ENCODE assay signal across 8 cellular contexts in genomic region chr6:151450928-151451327, GRCh38. TPM values are rescaled to one million over a fixed set of nuclear protein-coding genes. Genes with fewer than 3 reads are reported as not detected.
DNase-seq lines count a peak whose midpoint lies in the region; ATAC-seq, FAIRE-seq and TF ChIP-seq lines count a peak whose summit lies in the region.
"Not testable (repeated sequence)": the region's sequence is repeated elsewhere in the genome, so short reads cannot be mapped to it uniquely, and the experiment has no call there.

No MANE protein-coding gene starts in this region.

- TF ChIP-seq POLR2A in endothelial cell of umbilical vein (IDR thresholded peaks at IDR 0.05; ENCODE audit: low read depth, low read length): not testable (repeated sequence)

- CTCF ChIA-PET in T-cell (lab: Charles Lee) (interaction anchor here (0.5 to 1.8 kb wide), 7 partner anchors 11 to 817 kb away, joined by 3 to 9 read pairs (median 5); no protein-coding TSS in a partner anchor), endothelial cell of umbilical vein (lab: Charles Lee) (interaction anchor here (1.4 to 2.1 kb wide), 3 partner anchors 10 to 45 kb away, joined by 6 to 15 read pairs (median 9); no protein-coding TSS in a partner anchor)

- peaks cover 50 to 56% (median 53%) of the 10 kb centered on the region in 3 donors for H3K4me1 Mint-ChIP-seq in T-cell
- H3K4me1 Mint-ChIP-seq in activated naive CD8-positive, alpha-beta T cell treated with anti-CD3 and anti-CD28 coated beads, Interleukin-2, amount 50 U/mL, for 24 hours: peaks cover 34% of the 10 kb centered on the region

- not testable (repeated sequence) for H3K27me3 Mint-ChIP-seq in T-cell; activated naive CD8-positive, alpha-beta T cell treated with anti-CD3 and anti-CD28 coated beads, Interleukin-2, amount 50 U/mL, for 24 hours

- H3K36me3 ChIP-seq in BLaER1 treated with 17β-estradiol and CSF1 and Interleukin-3, amounts not matched to agents 10 nM and 100 nM: peaks cover 0 to 22% (median 4%) of the 10 kb centered on the region in 11 experiments; a peak in 9 of 22 replicates
- H3K36me3 ChIP-seq in HUES6 (ENCODE audit: control insufficient read depth, insufficient read depth, low read length); endothelial cell of umbilical vein (ENCODE audit: control insufficient read depth in 2 of 2, extremely low read depth in 1 of 2, insufficient read depth in 2 of 2, low read length in 2 of 2); keratinocyte (ENCODE audit: control insufficient read depth in 2 of 2, extremely low read depth in 1 of 2, insufficient read depth in 2 of 2, low read length in 2 of 2); neutrophil; thymus (ENCODE audit: control insufficient read depth, insufficient read depth): not testable (repeated sequence)

- H3K27ac ChIP-seq in BLaER1 treated with 17β-estradiol and CSF1 and Interleukin-3, amounts not matched to agents 10 nM and 100 nM: peak overlapping the region in 9 of 11 experiments; percentile 71 to 91 (median 84); a peak in 18 of 22 replicates
- H3K27ac ChIP-seq in HUES6 (ENCODE audit: low read depth, low read length); thymus (ENCODE audit: low read depth): not testable (repeated sequence)
- H3K27ac ChIP-seq in endothelial cell of umbilical vein (ENCODE audit: insufficient read depth, low read depth, low read length) (peak overlapping the region; percentile 78), keratinocyte (ENCODE audit: control insufficient read depth, insufficient read depth, low read length) (peak overlapping the region; percentile 85), neutrophil (peak overlapping the region; percentile 95)

- H3K27ac Mint-ChIP-seq in T-cell: peak overlapping the region in 1 of 2 donors; percentile 92
- peak overlapping the region; percentile 96 for H3K27ac Mint-ChIP-seq in activated naive CD8-positive, alpha-beta T cell treated with anti-CD3 and anti-CD28 coated beads, Interleukin-2, amount 50 U/mL, for 24 hours

- 77% methylated on average over 6 of the region's 6 CpGs for WGBS in thymus

- not testable (repeated sequence) for H3K36me3 Mint-ChIP-seq in T-cell
- peaks cover 16% of the 10 kb centered on the region for H3K36me3 Mint-ChIP-seq in activated naive CD8-positive, alpha-beta T cell treated with anti-CD3 and anti-CD28 coated beads, Interleukin-2, amount 50 U/mL, for 24 hours (ENCODE audit: low read depth)

- H3K4me1 ChIP-seq in BLaER1 treated with 17β-estradiol and CSF1 and Interleukin-3, amounts not matched to agents 10 nM and 100 nM: peaks cover 12 to 54% (median 25%) of the 10 kb centered on the region in 10 experiments
- H3K4me1 ChIP-seq in HUES6 (ENCODE audit: control insufficient read depth, insufficient read depth, low read length): peaks cover 16% of the 10 kb centered on the region
- H3K4me1 ChIP-seq in endothelial cell of umbilical vein (ENCODE audit: control insufficient read depth, extremely low read depth, insufficient read depth, low read length): peaks cover 14% of the 10 kb centered on the region
- peaks cover 23% of the 10 kb centered on the region for H3K4me1 ChIP-seq in keratinocyte (ENCODE audit: control insufficient read depth, extremely low read depth, insufficient read depth, low read length)
- peaks cover 25 to 31% of the 10 kb centered on the region in 2 experiments for H3K4me1 ChIP-seq in neutrophil (ENCODE audit: control insufficient read depth in 1 of 2, insufficient read depth in 1 of 2, low read depth in 1 of 2, low read length in 1 of 2)
- not testable (repeated sequence) for H3K4me1 ChIP-seq in thymus (ENCODE audit: control insufficient read depth, insufficient read depth, low read length)

- not testable (repeated sequence) for FAIRE-seq in endothelial cell of umbilical vein (lab: Jason Lieb, UNC); keratinocyte (lab: Jason Lieb, UNC)

- H3K4me3 ChIP-seq in BLaER1 treated with 17β-estradiol and CSF1 and Interleukin-3, amounts not matched to agents 10 nM and 100 nM: peak overlapping the region; percentile 74 to 96 (median 88)
- H3K4me3 ChIP-seq in HUES6 (ENCODE audit: low read depth, low read length): peak overlapping the region; percentile 96
- peak overlapping the region; percentile 78 to 95 (median 80) for H3K4me3 ChIP-seq in endothelial cell of umbilical vein (replicated peaks in 1 of 3; ENCODE audit: insufficient read depth in 1 of 3, low read depth in 1 of 3, low read length in 3 of 3)
- peak overlapping the region; percentile 78 to 98 (median 97) for H3K4me3 ChIP-seq in keratinocyte (ENCODE audit: control insufficient read depth in 2 of 3, extremely low read depth in 1 of 3, insufficient read depth in 2 of 3, low read depth in 1 of 3, low read length in 3 of 3)
- H3K4me3 ChIP-seq in neutrophil (ENCODE audit: low read depth in 1 of 2, low read length in 1 of 2): peak overlapping the region in 1 of 2 experiments; percentile 91
- peak overlapping the region; percentile 93 for H3K4me3 ChIP-seq in thymus (ENCODE audit: low read length)

- ATAC-seq in T-cell (replicated peaks in 1 of 4); activated naive CD8-positive, alpha-beta T cell treated with anti-CD3 and anti-CD28 coated beads, Interleukin-2, amount 50 U/mL, for 24 hours: not testable (repeated sequence)

- H3K9me1 ChIP-seq in endothelial cell of umbilical vein (replicated peaks; ENCODE audit: control insufficient read depth, extremely low read depth, insufficient read depth, low read length); keratinocyte (ENCODE audit: control insufficient read depth, extremely low read depth, insufficient read depth, low read length): not testable (repeated sequence)

- DNase-seq in T-cell; activated naive CD8-positive, alpha-beta T cell treated with anti-CD3 and anti-CD28 coated beads, Interleukin-2, amount 50 U/mL, for 24 hours; endothelial cell of umbilical vein (ENCODE audit: low read depth, low spot score); keratinocyte (ENCODE audit: low read depth, low spot score): not testable (repeated sequence)

- dilution Hi-C loops in endothelial cell of umbilical vein (cut with MboI; ENCODE audit: extremely low pct_ligation_motif_present, low sequenced_read_pairs); keratinocyte (cut with MboI; ENCODE audit: extremely low pct_ligation_motif_present, low sequenced_read_pairs): not testable (repeated sequence)

- H3K9me3 ChIP-seq in BLaER1 treated with 17β-estradiol and CSF1 and Interleukin-3, amounts not matched to agents 10 nM and 100 nM (replicated peaks in 1 of 11): peaks cover 0 to 10% (median 0%) of the 10 kb centered on the region in 11 experiments; a peak in 7 of 22 replicates
- H3K9me3 ChIP-seq in HUES6 (ENCODE audit: control insufficient read depth, insufficient read depth, low read depth, low read length); endothelial cell of umbilical vein (replicated peaks; ENCODE audit: control insufficient read depth, insufficient read depth, low read length); keratinocyte (ENCODE audit: control insufficient read depth, low read depth, low read length); neutrophil; thymus (ENCODE audit: control insufficient read depth): not testable (repeated sequence)

- not testable (repeated sequence) for H3K9me3 Mint-ChIP-seq in T-cell; activated naive CD8-positive, alpha-beta T cell treated with anti-CD3 and anti-CD28 coated beads, Interleukin-2, amount 50 U/mL, for 24 hours

- BruUV-seq in endothelial cell of umbilical vein (replicated peaks; lab: Mats Ljungman, UMichigan): not testable (repeated sequence)

- not testable (repeated sequence) for H2AFZ ChIP-seq in endothelial cell of umbilical vein (ENCODE audit: low read depth, low read length); keratinocyte (ENCODE audit: control insufficient read depth, low read length)

- POLR2A ChIA-PET in T-cell (lab: Charles Lee): interaction anchor here in 1 of 2 donors (0.6 kb wide), 1 partner anchor 28 kb away, joined by 3 read pairs; no protein-coding TSS in a partner anchor
- POLR2A ChIA-PET in endothelial cell of umbilical vein (lab: Charles Lee): not testable (repeated sequence)

- H3K4me2 ChIP-seq in BLaER1 treated with 17β-estradiol and CSF1 and Interleukin-3, amounts not matched to agents 10 nM and 100 nM: peak overlapping the region; percentile 66 to 93 (median 76)
- peak overlapping the region; percentile 94 for H3K4me2 ChIP-seq in endothelial cell of umbilical vein (ENCODE audit: insufficient read depth, low read length)
- peak overlapping the region; percentile 79 for H3K4me2 ChIP-seq in keratinocyte (ENCODE audit: control insufficient read depth, extremely low read depth, insufficient read depth, low read depth, low read length)

- peak overlapping the region; percentile 91 to 96 (median 91) for H3K4me3 Mint-ChIP-seq in T-cell
- H3K4me3 Mint-ChIP-seq in activated naive CD8-positive, alpha-beta T cell treated with anti-CD3 and anti-CD28 coated beads, Interleukin-2, amount 50 U/mL, for 24 hours: peak overlapping the region; percentile 99

- not testable (repeated sequence) for TF ChIP-seq CTCF in endothelial cell of umbilical vein (IDR thresholded peaks at IDR 0.05; ENCODE audit: extremely low read depth in 1 of 2, insufficient read depth in 1 of 2, low read depth in 1 of 2, low read length in 2 of 2); keratinocyte (optimal IDR thresholded peaks at IDR 0.05 in 1 of 3, IDR thresholded peaks at IDR 0.05 in 1 of 3, conservative IDR thresholded peaks at IDR 0.05 in 1 of 3; ENCODE audit: extremely low read depth in 1 of 3, insufficient read depth in 2 of 3, low read length in 3 of 3); neutrophil (IDR thresholded peaks at IDR 0.05)

- intact Hi-C loops in endothelial cell of umbilical vein (cut with micrococcal nuclease): loop anchor here (5.0 kb wide), 1 partner anchor 646 kb away; no protein-coding TSS in a partner anchor

- H3K79me2 ChIP-seq in endothelial cell of umbilical vein (ENCODE audit: control insufficient read depth, insufficient read depth, low read length): peaks cover 34% of the 10 kb centered on the region
- H3K79me2 ChIP-seq in keratinocyte (ENCODE audit: control insufficient read depth, insufficient read depth, low read length): peaks cover 53% of the 10 kb centered on the region

- not testable (repeated sequence) for H3K27me3 ChIP-seq in BLaER1 treated with 17β-estradiol and CSF1 and Interleukin-3, amounts not matched to agents 10 nM and 100 nM; HUES6 (ENCODE audit: control insufficient read depth, insufficient read depth, low read length); endothelial cell of umbilical vein (ENCODE audit: control insufficient read depth in 2 of 2, insufficient read depth in 2 of 2, low read length in 2 of 2); keratinocyte (ENCODE audit: control insufficient read depth, extremely low read depth, insufficient read depth, low read length); neutrophil; thymus (ENCODE audit: control insufficient read depth, insufficient read depth)

- H3K9ac ChIP-seq in BLaER1 treated with 17β-estradiol and CSF1 and Interleukin-3, amounts not matched to agents 10 nM and 100 nM: peak overlapping the region; percentile 81 to 98 (median 86)
- H3K9ac ChIP-seq in HUES6 (ENCODE audit: low read length): peak overlapping the region; percentile 92
- H3K9ac ChIP-seq in endothelial cell of umbilical vein (replicated peaks; ENCODE audit: extremely low read depth, insufficient read depth, low read length): peak overlapping the region; percentile 90
- peak overlapping the region; percentile 91 for H3K9ac ChIP-seq in keratinocyte (ENCODE audit: control insufficient read depth, extremely low read depth, insufficient read depth, low read length)

- peaks cover 0 to 32% (median 7%) of the 10 kb centered on the region in 11 experiments; a peak in 8 of 22 replicates for H4K20me1 ChIP-seq in BLaER1 treated with 17β-estradiol and CSF1 and Interleukin-3, amounts not matched to agents 10 nM and 100 nM
- not testable (repeated sequence) for H4K20me1 ChIP-seq in endothelial cell of umbilical vein (replicated peaks; ENCODE audit: control insufficient read depth, extremely low read depth, insufficient read depth, low read length); keratinocyte (ENCODE audit: control insufficient read depth, extremely low read depth, insufficient read depth, low read length)

RNA-seq across cellular contexts. Expression of gene RMND1, which starts 1.0 kb away (rescaled TPM):
- 10 to 100 TPM in 4 of 5 donors, 1 to 10 TPM in 1; 8.0 to 15.6 (median 12.8) TPM for total RNA-seq in T-cell
- total RNA-seq in endothelial cell of umbilical vein: 17.2 and 21.4 TPM in 2 replicates
- polyA plus RNA-seq in endothelial cell of umbilical vein: 4.1 and 6.3 TPM in 2 replicates
- 11.2 and 12.4 TPM in 2 replicates for polyA plus RNA-seq in endothelial cell of umbilical vein (2011; cell fraction: cytosol; rRNA removed)
- 7.9 and 10.5 TPM in 2 replicates for polyA plus RNA-seq in endothelial cell of umbilical vein (2011; cell fraction: nucleus; rRNA removed)
- polyA plus RNA-seq in endothelial cell of umbilical vein (2012): 16.0 and 22.0 TPM in 2 replicates
- polyA minus RNA-seq in endothelial cell of umbilical vein: 14.9 and 15.0 TPM in 2 replicates
- polyA minus RNA-seq in endothelial cell of umbilical vein (2011; cell fraction: cytosol; rRNA and poly(A)+ RNA removed): 5.6 TPM
- polyA minus RNA-seq in endothelial cell of umbilical vein (2011; cell fraction: nucleus; rRNA and poly(A)+ RNA removed): 18.8 and 20.5 TPM in 2 replicates
- polyA plus RNA-seq in keratinocyte: 14.0 to 23.1 TPM (median 14.2 TPM) in 3 replicates
- 11.1 TPM for polyA plus RNA-seq in keratinocyte (2011; ENCODE audit: low read depth)
- 14.8 and 23.7 TPM in 2 replicates for polyA plus RNA-seq in keratinocyte (2011; cell fraction: cytosol; rRNA removed)
- 9.6 and 12.6 TPM in 2 replicates for polyA plus RNA-seq in keratinocyte (2011; cell fraction: nucleus; rRNA removed)
- 15.8 and 19.4 TPM in 2 replicates for polyA plus RNA-seq in keratinocyte (2012; ENCODE audit: low replicate concordance)
- 3.5 to 18.5 TPM (median 11.7 TPM) in 3 replicates for polyA minus RNA-seq in keratinocyte
- 11.9 TPM for polyA minus RNA-seq in keratinocyte (2011; cell fraction: cytosol; rRNA and poly(A)+ RNA removed)
- 9.7 and 16.8 TPM in 2 replicates for polyA minus RNA-seq in keratinocyte (2011; cell fraction: nucleus; rRNA and poly(A)+ RNA removed)
- 17.0 TPM for polyA plus RNA-seq in thymus

RNA-seq across cellular contexts. Expression of gene CCDC170, which starts 42.9 kb away (rescaled TPM):
- under 1 TPM in 2 of 5 donors, not detected in 3; 0.07 to 0.32 TPM for total RNA-seq in T-cell
- 0.07 and 0.53 TPM in 2 replicates for total RNA-seq in endothelial cell of umbilical vein
- 0.13 and 0.21 TPM in 2 replicates for polyA plus RNA-seq in endothelial cell of umbilical vein
- polyA plus RNA-seq in endothelial cell of umbilical vein (2011; cell fraction: cytosol; rRNA removed): 0.12 and 0.14 TPM in 2 replicates
- 0.22 and 0.28 TPM in 2 replicates for polyA plus RNA-seq in endothelial cell of umbilical vein (2011; cell fraction: nucleus; rRNA removed)
- 0.39 and 0.71 TPM in 2 replicates for polyA plus RNA-seq in endothelial cell of umbilical vein (2012)
- 0.34 and 1.7 TPM in 2 replicates for polyA minus RNA-seq in endothelial cell of umbilical vein
- not detected for polyA minus RNA-seq in endothelial cell of umbilical vein (2011; cell fraction: cytosol; rRNA and poly(A)+ RNA removed)
- 0.14 TPM in 2 replicates for polyA minus RNA-seq in endothelial cell of umbilical vein (2011; cell fraction: nucleus; rRNA and poly(A)+ RNA removed)
- polyA plus RNA-seq in keratinocyte: 0.05 to 0.10 TPM (median 0.08 TPM) in 3 replicates
- polyA plus RNA-seq in keratinocyte (2011; ENCODE audit: low read depth): not detected
- polyA plus RNA-seq in keratinocyte (2011; cell fraction: cytosol; rRNA removed): 0.05 and 0.07 TPM in 2 replicates
- 0.01 and 0.25 TPM in 2 replicates for polyA plus RNA-seq in keratinocyte (2011; cell fraction: nucleus; rRNA removed)
- 0.03 TPM in 1 of 2 replicates, not detected in the other for polyA plus RNA-seq in keratinocyte (2012; ENCODE audit: low replicate concordance)
- not detected in 3 replicates for polyA minus RNA-seq in keratinocyte
- polyA minus RNA-seq in keratinocyte (2011; cell fraction: cytosol; rRNA and poly(A)+ RNA removed): not detected
- not detected in 2 replicates for polyA minus RNA-seq in keratinocyte (2011; cell fraction: nucleus; rRNA and poly(A)+ RNA removed)
- polyA plus RNA-seq in thymus: 0.21 TPM

RNA-seq across cellular contexts. Expression of gene ZBTB2, which starts 59.6 kb away (rescaled TPM):
- total RNA-seq in T-cell (10 to 100 TPM; 16.1 to 28.3 (median 27.4) TPM), endothelial cell of umbilical vein (13.1 and 13.6 TPM in 2 replicates)
- polyA plus RNA-seq in endothelial cell of umbilical vein (11.3 and 11.8 TPM in 2 replicates), keratinocyte (9.4 to 11.9 TPM (median 10.9 TPM) in 3 replicates), thymus (22.8 TPM)
- 13.3 and 15.3 TPM in 2 replicates for polyA plus RNA-seq in endothelial cell of umbilical vein (2011; cell fraction: cytosol; rRNA removed)
- 10.3 and 10.4 TPM in 2 replicates for polyA plus RNA-seq in endothelial cell of umbilical vein (2011; cell fraction: nucleus; rRNA removed)
- polyA plus RNA-seq in endothelial cell of umbilical vein (2012): 8.1 and 13.4 TPM in 2 replicates
- polyA minus RNA-seq in endothelial cell of umbilical vein (21.8 and 23.6 TPM in 2 replicates), keratinocyte (14.4 to 16.2 TPM (median 16.2 TPM) in 3 replicates)
- polyA minus RNA-seq in endothelial cell of umbilical vein (2011; cell fraction: cytosol; rRNA and poly(A)+ RNA removed): 13.7 TPM
- polyA minus RNA-seq in endothelial cell of umbilical vein (2011; cell fraction: nucleus; rRNA and poly(A)+ RNA removed): 6.4 and 8.0 TPM in 2 replicates
- 5.2 TPM for polyA plus RNA-seq in keratinocyte (2011; ENCODE audit: low read depth)
- polyA plus RNA-seq in keratinocyte (2011; cell fraction: cytosol; rRNA removed): 7.6 and 10.9 TPM in 2 replicates
- 8.4 and 9.1 TPM in 2 replicates for polyA plus RNA-seq in keratinocyte (2011; cell fraction: nucleus; rRNA removed)
- polyA plus RNA-seq in keratinocyte (2012; ENCODE audit: low replicate concordance): 7.8 and 7.9 TPM in 2 replicates
- 7.1 TPM for polyA minus RNA-seq in keratinocyte (2011; cell fraction: cytosol; rRNA and poly(A)+ RNA removed)
- polyA minus RNA-seq in keratinocyte (2011; cell fraction: nucleus; rRNA and poly(A)+ RNA removed): 5.1 and 7.9 TPM in 2 replicates
